ENCODE assay signal across 23 cellular contexts in the genomic region with DNA sequence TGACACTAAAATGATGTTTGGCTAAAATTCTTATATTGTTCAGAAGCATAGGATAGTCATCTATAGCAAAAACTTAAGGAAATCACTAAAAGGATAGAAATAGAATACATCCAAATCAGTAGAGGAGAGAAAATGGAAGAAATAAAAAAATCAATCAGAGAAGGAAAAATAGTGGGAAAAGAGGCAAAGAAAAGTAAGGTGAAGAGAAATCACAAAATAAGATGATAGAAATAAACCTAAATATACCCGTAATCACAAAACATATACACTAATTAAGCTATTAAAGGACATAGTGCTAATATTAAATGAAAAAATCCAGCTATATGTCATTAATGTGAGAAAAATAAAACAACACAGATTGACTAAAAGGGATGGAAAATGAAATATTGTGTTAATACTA. TPM values are rescaled to one million over a fixed set of nuclear protein-coding genes. Genes with fewer than 3 reads are reported as not detected.
DNase-seq lines count a peak whose midpoint lies in the region; ATAC-seq, FAIRE-seq and TF ChIP-seq lines count a peak whose summit lies in the region.
"Had no signal": no experiment of that assay in that cellular context is flagged by ENCODE, and none has a peak within 500 bp of the region (broad histone marks: within the 10 kb centered on the region; RNA-seq: fewer than 3 reads in every experiment).

No MANE protein-coding gene starts in this region.

- 84% methylated on average over 1 of the region's 1 CpG for whole genome bisulfite sequencing in K562 (ENCODE audit: insufficient coverage, low coverage, missing lambda C conversion rate)

- no peak for FAIRE-seq in K562 (lab: Jason Lieb, UNC)
- FAIRE-seq in islet of Langerhans (lab: Jason Lieb, UNC), result peak; percentile 47
- FAIRE-seq: GM12878 had no signal

- H3K9me1 ChIP-seq in K562 (ENCODE audit: control insufficient read depth, insufficient read depth, low read length), result no peaks in the 10 kb centered on the region

- H3K9me3 Mint-ChIP-seq in activated naive CD4-positive, alpha-beta T cell treated with anti-CD3 and anti-CD28 coated beads, Interleukin-2, amount 50 U/mL, for 72 hours, result no peaks in the 10 kb centered on the region
- H3K9me3 Mint-ChIP-seq: CD8-positive, alpha-beta T cell had no signal

- H3K4me1 ChIP-seq in HEK293 (ENCODE audit: control insufficient read depth, insufficient read depth, low read length) (no peaks in the 10 kb centered on the region; the same call in 1 of the 2 replicates), K562 (replicated peaks in 1 of 2; ENCODE audit: control insufficient read depth in 2 of 2, insufficient read depth in 2 of 2, low read length in 2 of 2) (peaks cover 0 to 3% of the 10 kb centered on the region in 2 experiments; a peak in 3 of 5 replicates)

- no peak for DNase-seq in K562 (ENCODE audit: extremely low read depth in 1 of 4, low spot score in 3 of 4)
- DNase-seq in NCI-H2171 treated with DMSO at 0.1 percent for 48 hours (lab: John Stamatoyannopoulos, UW), result no peak
- DNase-seq in activated naive CD4-positive, alpha-beta T cell treated with anti-CD3 and anti-CD28 coated beads, Interleukin-2, amount 50 U/mL, for 72 hours (ENCODE audit: low spot score in 2 of 2), result no peak
- DNase-seq: Caco-2; CD8-positive, alpha-beta T cell; GDM1; Kasumi-1; MV-4-11; NCI-H1105; NCI-H1436 treated with DMSO at 0.1 percent for 48 hours; NCI-H187 treated with DMSO at 0.1 percent for 48 hours; NCI-H446 treated with DMSO at 0.1 percent for 48 hours; NCI-H526; Right ventricle myocardium superior; RPMI8226 had no signal

- intact Hi-C loops in K562 (cut with micrococcal nuclease), result loop anchor here (10.0 kb wide), 3 partner anchors 217 to 273 kb away; partner anchors contain the start of gene LARP1B

- ATAC-seq in K562 (no peak), HG03095 (IDR thresholded peaks at IDR 0.05; ENCODE audit: unreplicated experiment) (no peak), esophagus mucosa (no peak)
- ATAC-seq in activated naive CD4-positive, alpha-beta T cell treated with anti-CD3 and anti-CD28 coated beads, Interleukin-2, amount 50 U/mL, for 72 hours, result no peak
- ATAC-seq: CD8-positive, alpha-beta T cell had no signal

- 0 out of 2 replicates have a peak, but pooled peaks cover 5% of the 10 kb centered on the region for H4K20me1 ChIP-seq in K562 (replicated peaks; ENCODE audit: control insufficient read depth, insufficient read depth, low read length)

- no peaks in the 10 kb centered on the region for H3K9me3 ChIP-seq in HEK293 (ENCODE audit: control insufficient read depth, insufficient read depth, low read depth, low read length)
- H3K9me3 ChIP-seq in K562 (replicated peaks; ENCODE audit: control insufficient read depth, insufficient read depth, low read depth, low read length), result no peaks in the 10 kb centered on the region
- H3K9me3 ChIP-seq: Caco-2, SJSA1 had no signal

- H3K36me3 ChIP-seq in HEK293 (ENCODE audit: control insufficient read depth in 2 of 2, insufficient read depth in 1 of 2, low read length in 2 of 2) (no peaks in the 10 kb centered on the region), K562 (ENCODE audit: control insufficient read depth, insufficient read depth, low read length) (peaks cover 45% of the 10 kb centered on the region)

- no peak overlapping the region for H3K27ac Mint-ChIP-seq in activated naive CD4-positive, alpha-beta T cell treated with anti-CD3 and anti-CD28 coated beads, Interleukin-2, amount 50 U/mL, for 72 hours
- H3K27ac Mint-ChIP-seq: B cell; CD8-positive, alpha-beta T cell had no signal

- TF ChIP-seq CTCF in HEK293 (tag by site-specific recombination; IDR thresholded peaks at IDR 0.05) (no peak), K562 (IDR thresholded peaks at IDR 0.05 in 2 of 3, conservative IDR thresholded peaks at IDR 0.05 in 1 of 3; ENCODE audit: insufficient read depth in 2 of 3, low read depth in 1 of 3, low read length in 3 of 3) (no peak)

- peaks cover 95% of the 10 kb centered on the region for H3K79me2 ChIP-seq in K562 (ENCODE audit: control insufficient read depth, insufficient read depth, low read length)

- no peak overlapping the region for H3K4me2 ChIP-seq in K562 (ENCODE audit: insufficient read depth, low read length)

- in situ Hi-C loops in K562 (cut with MboI), result no loop called here

- BruUV-seq in K562 (replicated peaks; lab: Mats Ljungman, UMichigan), result no TSS peak

- POLR2A ChIA-PET in HEK293 (lab: Yijun Ruan, JAX), result no interaction called here
- POLR2A ChIA-PET in K562 (lab: Yijun Ruan, JAX), result no interaction called here

- H3K27ac ChIP-seq in HEK293 (ENCODE audit: extremely low read depth, low read depth, low read length), result no peak overlapping the region
- no peak overlapping the region for H3K27ac ChIP-seq in K562 (ENCODE audit: extremely low read depth, low read depth, low read length)
- H3K27ac ChIP-seq: C4-2B, SJSA1 had no signal

- no peak overlapping the region for H3K9ac ChIP-seq in K562 (ENCODE audit: insufficient read depth in 1 of 2, low read depth in 2 of 2, low read length in 2 of 2)

- no peaks in the 10 kb centered on the region for H3K27me3 ChIP-seq in K562 (ENCODE audit: control insufficient read depth in 2 of 2, insufficient read depth in 2 of 2, low read length in 2 of 2)
- H3K27me3 ChIP-seq: SJSA1 had no signal

- H3K36me3 Mint-ChIP-seq in activated naive CD4-positive, alpha-beta T cell treated with anti-CD3 and anti-CD28 coated beads, Interleukin-2, amount 50 U/mL, for 72 hours, result peaks cover under 1 to 24% of the 10 kb centered on the region in 2 donors

- CTCF ChIA-PET in HEK293 (lab: Yijun Ruan, JAX) (no interaction called here), K562 (lab: Yijun Ruan, JAX; ENCODE audit: low intra/inter-chr PET ratio) (no interaction called here)

- TF ChIP-seq RAD21 in K562 (CRISPR knock-in tag; conservative IDR thresholded peaks at IDR 0.05 in 1 of 2, IDR thresholded peaks at IDR 0.05 in 1 of 2), result no peak

- H3K4me3 ChIP-seq in HEK293 (ENCODE audit: low read depth, low read length) (no peak overlapping the region), K562 (no peak overlapping the region)
- H3K4me3 ChIP-seq: GM12878, SJSA1 had no signal

- TF ChIP-seq EP300 in K562 (IDR thresholded peaks at IDR 0.05; ENCODE audit: low read length), result no peak

- no peak for TF ChIP-seq POLR2A in K562 (conservative IDR thresholded peaks at IDR 0.05)

- H2AFZ ChIP-seq in K562 (ENCODE audit: low read depth, low read length), result no peak overlapping the region

TF ChIP-seq in HEK293, 187 proteins besides CTCF, POLR2A, EP300 and RAD21:
- peak; percentile 54; the same call in 1 of the 2 replicates for TF ChIP-seq ZNF558 (tag by site-specific recombination; IDR thresholded peaks at IDR 0.05)
- TF ChIP-seq ZNF114 (tag by site-specific recombination; IDR thresholded peaks at IDR 0.05), result no peak

TF ChIP-seq in K562, 482 proteins besides CTCF, POLR2A, EP300 and RAD21:
- TF ChIP-seq HIVEP1 (CRISPR knock-in tag; IDR thresholded peaks at IDR 0.05) (no peak), ZNF512 (tag; IDR thresholded peaks at IDR 0.05) (peak; percentile 68)

RNA-seq across cellular contexts. Expression of gene PGRMC2, which starts 6.3 kb away (rescaled TPM):
- total RNA-seq in K562 (2011; cell fraction: chromatin; rRNA removed; ENCODE audit: low replicate concordance), result 14.0 and 45.2 TPM in 2 replicates
- 14.8 and 16.2 TPM in 2 replicates for total RNA-seq in K562 (2011; cell fraction: nucleolus; rRNA removed)
- 30.2 and 51.7 TPM in 2 replicates for total RNA-seq in K562 (2011; cell fraction: nucleoplasm; rRNA removed)
- total RNA-seq in K562 (2014; rRNA removed) (12.4 and 14.8 TPM in 2 replicates), K562 (2014; rRNA removed; fragmentation: Illumina TruSeq; extraction: Trizol) (27.6 and 32.8 TPM in 2 replicates), K562 (2015; rRNA removed; fragmentation: Illumina TruSeq; extraction: Trizol) (18.3 and 19.3 TPM in 2 replicates), K562 (2021) (52.4 and 56.2 TPM in 2 replicates), esophagus mucosa (32.2 TPM)
- polyA plus RNA-seq in K562 (2011; rRNA removed) (20.4 and 21.8 TPM in 2 replicates), K562 (2014; fragmentation: Illumina TruSeq; extraction: Trizol) (72.0 and 81.3 TPM in 2 replicates), K562 (2014; fragmentation: Nextera tagmentation; extraction: Ambion mirVana) (10 to 100 TPM; 17.1 to 22.7 TPM), K562 (2014; rRNA removed) (31.9 and 34.1 TPM in 2 replicates)
- 2.6 and 6.2 TPM in 2 replicates for polyA plus RNA-seq in K562 (2011; cell fraction: cytosol; rRNA removed)
- 7.7 and 11.3 TPM in 2 replicates for polyA plus RNA-seq in K562 (2011; cell fraction: nucleus; rRNA removed)
- 37.6 and 55.2 TPM in 2 replicates for polyA plus RNA-seq in K562 (2012)
- 6.1 and 9.1 TPM in 2 replicates for polyA minus RNA-seq in K562 (2011; rRNA and poly(A)+ RNA removed)
- 8.3 and 8.4 TPM in 2 replicates for polyA minus RNA-seq in K562 (2011; cell fraction: cytosol; rRNA and poly(A)+ RNA removed)
- 5.3 and 8.4 TPM in 2 replicates for polyA minus RNA-seq in K562 (2011; cell fraction: nucleus; rRNA and poly(A)+ RNA removed)
- total RNA-seq in activated naive CD4-positive, alpha-beta T cell treated with anti-CD3 and anti-CD28 coated beads, Interleukin-2, amount 50 U/mL, for 72 hours, result 10 to 100 TPM; 23.6 to 52.7 TPM
